ENCODE assay signal across 8 cellular contexts in the genomic region with DNA sequence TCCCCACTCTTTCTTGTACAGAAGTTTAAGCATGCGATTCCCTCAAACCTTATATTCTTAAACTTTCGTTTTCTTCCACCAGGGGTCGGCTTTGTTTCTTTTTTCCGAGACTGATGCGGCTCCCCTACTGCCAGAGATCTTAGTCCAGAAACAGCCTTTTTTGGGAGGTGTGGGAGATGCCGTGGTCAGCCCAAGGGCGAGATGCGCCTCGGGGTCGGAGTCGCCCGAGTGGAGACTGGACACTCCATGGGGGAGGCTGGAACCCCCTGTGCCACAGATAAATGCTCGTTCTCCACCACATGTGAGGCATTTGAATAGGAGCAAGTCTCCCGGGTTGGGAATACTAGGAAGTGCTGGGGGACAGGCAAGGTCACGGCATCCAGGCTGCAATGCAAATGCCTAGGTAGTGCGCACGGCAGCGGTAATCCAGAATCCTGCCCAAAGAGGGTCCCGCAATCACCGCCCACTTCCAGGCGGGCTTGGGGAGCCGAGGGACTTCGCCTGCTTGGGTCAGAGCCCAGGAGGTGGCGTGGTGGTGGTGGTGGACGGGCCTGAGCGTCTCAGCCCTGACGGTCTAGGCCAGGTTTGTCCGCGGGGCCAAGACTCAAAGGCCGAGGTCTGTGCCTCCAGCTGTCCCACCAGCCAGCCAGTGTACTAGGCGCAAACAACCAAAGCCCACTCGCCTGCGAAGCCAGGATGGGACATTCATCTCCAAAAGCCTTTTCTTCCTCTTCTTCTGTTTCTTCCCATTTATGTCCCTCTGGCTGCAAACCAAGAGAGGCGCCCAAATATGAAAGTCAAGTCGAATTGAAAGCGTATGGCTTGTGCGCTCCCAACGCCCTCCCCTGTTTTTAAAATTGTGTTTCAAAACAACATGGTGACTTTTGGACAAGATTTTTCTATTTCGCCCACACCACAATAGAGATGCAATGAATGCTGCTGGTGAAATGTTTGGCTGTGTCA. TPM values are rescaled to one million over a fixed set of nuclear protein-coding genes. Genes with fewer than 3 reads are reported as not detected.
DNase-seq lines count a peak whose midpoint lies in the region; ATAC-seq, FAIRE-seq and TF ChIP-seq lines count a peak whose summit lies in the region.

No MANE protein-coding gene starts in this region.

- in situ Hi-C loops in HepG2 (cut with HindIII; ENCODE audit: extremely low pct_ligation_motif_present, low pct_unique_long_range_greater_than_20kb): loop anchor here (5.0 kb wide), 2 partner anchors 378 to 413 kb away; no protein-coding TSS in a partner anchor

- TF ChIP-seq EP300 in HepG2 (IDR thresholded peaks at IDR 0.05; ENCODE audit: low read depth in 2 of 2, low read length in 2 of 2): no peak
- TF ChIP-seq EP300 in HepG2 (CRISPR knock-in tag; IDR thresholded peaks at IDR 0.05; ENCODE audit: borderline replicate concordance): no peak

- H3K36me3 ChIP-seq in DND-41 (ENCODE audit: insufficient read depth, low read length) (no peaks in the 10 kb centered on the region), HepG2 (replicated peaks in 1 of 2; ENCODE audit: control insufficient read depth in 1 of 2, insufficient read depth in 2 of 2, low read length in 2 of 2) (no peaks in the 10 kb centered on the region), thoracic aorta (no peaks in the 10 kb centered on the region)

- H2AFZ ChIP-seq in DND-41 (ENCODE audit: low read depth, low read length): no peak overlapping the region
- peak overlapping the region; percentile 82 for H2AFZ ChIP-seq in HepG2 (ENCODE audit: low read length)

- no peak overlapping the region for H3K4me2 ChIP-seq in DND-41 (ENCODE audit: insufficient read depth, low read length)
- H3K4me2 ChIP-seq in HepG2 (ENCODE audit: low read depth, low read length): peak overlapping the region; percentile 79

- BruUV-seq in HepG2 (replicated peaks; lab: Mats Ljungman, UMichigan): no TSS peak

- H3K4me1 ChIP-seq in DND-41 (ENCODE audit: insufficient read depth, low read length) (peaks cover 15% of the 10 kb centered on the region), HepG2 (ENCODE audit: insufficient read depth, low read length) (peaks cover 18% of the 10 kb centered on the region), thoracic aorta (ENCODE audit: control insufficient read depth in 1 of 2, low read depth in 2 of 2) (peaks cover 20 to 42% of the 10 kb centered on the region in 2 donors)

- TF ChIP-seq RAD21 in HepG2 (CRISPR knock-in tag; IDR thresholded peaks at IDR 0.05): peak; percentile 35; the same call in 1 of the 2 replicates

- no peak for FAIRE-seq in HTR-8/SVneo (lab: Jason Lieb, UNC)
- FAIRE-seq in RCC 7860 (lab: Jason Lieb, UNC): peak; percentile 5
- peak; percentile 67 for FAIRE-seq in HepG2 (lab: Jason Lieb, UNC)

- DNase-seq in DND-41 (peak; percentile 38), HTR-8/SVneo (ENCODE audit: insufficient read length, low spot score) (peak; percentile 69), RCC 7860 (ENCODE audit: low spot score) (peak; percentile 14), choroid plexus epithelial cell (ENCODE audit: low read depth) (peak; percentile 71), HepG2 (ENCODE audit: low spot score) (peak; percentile 41), thoracic aorta (ENCODE audit: low spot score) (no peak)

- POLR2A ChIA-PET in HepG2 (lab: Yijun Ruan, JAX): no interaction called here

- H3K9me3 ChIP-seq in DND-41 (ENCODE audit: insufficient read depth, low read length, severe bottlenecking): no peaks in the 10 kb centered on the region
- H3K9me3 ChIP-seq in HepG2 (ENCODE audit: low read length): no peaks in the 10 kb centered on the region
- no peaks in the 10 kb centered on the region for H3K9me3 ChIP-seq in thoracic aorta

- intact Hi-C loops in HepG2 (cut with micrococcal nuclease; ENCODE audit: unreplicated experiment): loop anchor here (1.0 to 2.0 kb wide), 4 partner anchors 59 to 412 kb away; a partner anchor contains a TSS

- H3K9ac ChIP-seq in DND-41 (ENCODE audit: low read depth, low read length) (no peak overlapping the region), HepG2 (ENCODE audit: insufficient read depth, low read depth, low read length) (no peak overlapping the region)

- no peak overlapping the region for H3K27ac ChIP-seq in DND-41 (ENCODE audit: low read length)
- H3K27ac ChIP-seq in HepG2 (ENCODE audit: extremely low read length, insufficient read depth, low read length): no peak overlapping the region
- no peak overlapping the region for H3K27ac ChIP-seq in thoracic aorta

- H3K27me3 ChIP-seq in DND-41 (ENCODE audit: insufficient read depth, low read length, poor library complexity) (peaks cover 39% of the 10 kb centered on the region), HepG2 (ENCODE audit: control insufficient read depth in 1 of 2, insufficient read depth in 2 of 2, low read length in 2 of 2) (peaks cover 3 to 50% of the 10 kb centered on the region in 2 experiments), thoracic aorta (replicated peaks; ENCODE audit: insufficient read depth) (peaks cover 11% of the 10 kb centered on the region)

- peak; percentile 47; the same call in 2 of the 3 replicates for ATAC-seq in DND-41 (ENCODE audit: insufficient read depth, low read depth)
- peak; percentile 86 for ATAC-seq in HepG2
- ATAC-seq in thoracic aorta (ENCODE audit: insufficient number of reproducible peaks, low FRiP score, low read depth): peak; percentile 45
- ATAC-seq in HG03520 (IDR thresholded peaks at IDR 0.05; ENCODE audit: unreplicated experiment): no peak
- no peak for ATAC-seq in GM21576 (IDR thresholded peaks at IDR 0.05; ENCODE audit: unreplicated experiment)

- TF ChIP-seq POLR2A in HepG2 (IDR thresholded peaks at IDR 0.05; ENCODE audit: insufficient read depth in 1 of 2, low read depth in 2 of 2, low read length in 2 of 2): no peak

- H3K79me2 ChIP-seq in DND-41 (ENCODE audit: insufficient read depth, low read length): no peaks in the 10 kb centered on the region
- no peaks in the 10 kb centered on the region for H3K79me2 ChIP-seq in HepG2 (ENCODE audit: insufficient read depth, low read length)

- TF ChIP-seq CTCF in DND-41 (IDR thresholded peaks at IDR 0.05; ENCODE audit: borderline replicate concordance, extremely low read depth, low read length, poor library complexity, severe bottlenecking) (peak; percentile 64), choroid plexus epithelial cell (conservative IDR thresholded peaks at IDR 0.05; ENCODE audit: low read depth, low read length) (peak; percentile 74), HepG2 (CRISPR knock-in tag; IDR thresholded peaks at IDR 0.05) (peak; percentile 65), thoracic aorta (IDR thresholded peaks at IDR 0.05) (peak; percentile 58)

- 34% methylated on average over 23 of the region's 39 CpGs for WGBS in HepG2 (ENCODE audit: low lambda C conversion rate)

- no peaks in the 10 kb centered on the region for H4K20me1 ChIP-seq in DND-41 (ENCODE audit: insufficient read depth, low read length)
- no peaks in the 10 kb centered on the region for H4K20me1 ChIP-seq in HepG2 (ENCODE audit: insufficient read depth, low read length)

- CTCF ChIA-PET in HepG2 (lab: Yijun Ruan, JAX; ENCODE audit: low intra/inter-chr PET ratio, low total read pairs): interaction anchor here (0.6 to 2.1 kb wide), 6 partner anchors 21 to 413 kb away, joined by 3 to 26 read pairs (median 3); no protein-coding TSS in a partner anchor

- no peak overlapping the region for H3K4me3 ChIP-seq in DND-41 (ENCODE audit: low read depth in 1 of 2, low read length in 2 of 2)
- H3K4me3 ChIP-seq in choroid plexus epithelial cell (ENCODE audit: low read depth, low read length): peak overlapping the region; percentile 44
- peak overlapping the region; percentile 37 to 69 (median 55) for H3K4me3 ChIP-seq in HepG2 (replicated peaks in 1 of 3; ENCODE audit: insufficient read depth in 1 of 3, low read depth in 2 of 3, low read length in 3 of 3)
- H3K4me3 ChIP-seq in thoracic aorta: peak overlapping the region; percentile 73

RNA-seq across cellular contexts. Expression of a gene that starts 39.3 kb away (rescaled TPM):
- total RNA-seq in HepG2 (2016; rRNA removed; fragmentation: Illumina TruSeq; extraction: Trizol) (13.9 and 20.5 TPM in 2 replicates), thoracic aorta (100 to 1,000 TPM; 114 to 116 TPM)
- total RNA-seq in HepG2 (2016; cell fraction: cytosol; rRNA removed; fragmentation: Illumina TruSeq; extraction: Trizol; ENCODE audit: low read depth): 0.97 and 4.0 TPM in 2 replicates
- 14.7 and 22.2 TPM in 2 replicates for total RNA-seq in HepG2 (2016; cell fraction: insoluble cytoplasmic fraction; rRNA removed; fragmentation: Illumina TruSeq; extraction: Trizol)
- total RNA-seq in HepG2 (2016; cell fraction: membrane; rRNA removed; fragmentation: Illumina TruSeq; extraction: Trizol): 5.2 and 6.1 TPM in 2 replicates
- total RNA-seq in HepG2 (2016; cell fraction: nucleus; rRNA removed; fragmentation: Illumina TruSeq; extraction: Trizol): 15.8 and 22.0 TPM in 2 replicates
- polyA plus RNA-seq in HepG2 (2011; rRNA removed): 8.7 and 9.9 TPM in 2 replicates
- polyA plus RNA-seq in HepG2 (2011; cell fraction: cytosol; rRNA removed): 5.7 and 6.0 TPM in 2 replicates
- polyA plus RNA-seq in HepG2 (2011; cell fraction: nucleus; rRNA removed): 6.8 and 7.5 TPM in 2 replicates
- 10.4 and 15.8 TPM in 2 replicates for polyA plus RNA-seq in HepG2 (2012)
- polyA plus RNA-seq in HepG2 (2016; cell fraction: cytosol; fragmentation: Illumina TruSeq; extraction: Trizol; ENCODE audit: low read depth): 0.83 and 0.85 TPM in 2 replicates
- 9.8 and 11.2 TPM in 2 replicates for polyA plus RNA-seq in HepG2 (2016; cell fraction: insoluble cytoplasmic fraction; fragmentation: Illumina TruSeq; extraction: Trizol; ENCODE audit: low read depth)
- 2.2 and 3.4 TPM in 2 replicates for polyA plus RNA-seq in HepG2 (2016; cell fraction: membrane; fragmentation: Illumina TruSeq; extraction: Trizol; ENCODE audit: low read depth)
- 21.3 and 27.0 TPM in 2 replicates for polyA plus RNA-seq in HepG2 (2016; cell fraction: nucleus; fragmentation: Illumina TruSeq; extraction: Trizol; ENCODE audit: insufficient read depth, low read depth)
- 21.8 and 34.2 TPM in 2 replicates for polyA minus RNA-seq in HepG2 (2011; rRNA and poly(A)+ RNA removed; ENCODE audit: low replicate concordance)
- 17.3 and 21.2 TPM in 2 replicates for polyA minus RNA-seq in HepG2 (2011; cell fraction: cytosol; rRNA and poly(A)+ RNA removed)
- 10.9 and 13.3 TPM in 2 replicates for polyA minus RNA-seq in HepG2 (2011; cell fraction: nucleus; rRNA and poly(A)+ RNA removed)

RNA-seq across cellular contexts. Expression of a gene that starts 52.0 kb away (rescaled TPM):
- not detected in 2 replicates for total RNA-seq in HepG2 (2016; rRNA removed; fragmentation: Illumina TruSeq; extraction: Trizol)
- not detected in 2 replicates for total RNA-seq in HepG2 (2016; cell fraction: cytosol; rRNA removed; fragmentation: Illumina TruSeq; extraction: Trizol; ENCODE audit: low read depth)
- total RNA-seq in HepG2 (2016; cell fraction: insoluble cytoplasmic fraction; rRNA removed; fragmentation: Illumina TruSeq; extraction: Trizol): not detected in 2 replicates
- total RNA-seq in HepG2 (2016; cell fraction: membrane; rRNA removed; fragmentation: Illumina TruSeq; extraction: Trizol): not detected in 2 replicates
- not detected in 2 replicates for total RNA-seq in HepG2 (2016; cell fraction: nucleus; rRNA removed; fragmentation: Illumina TruSeq; extraction: Trizol)
- polyA plus RNA-seq in HepG2 (2011; rRNA removed): not detected in 2 replicates
- not detected in 2 replicates for polyA plus RNA-seq in HepG2 (2011; cell fraction: cytosol; rRNA removed)
- polyA plus RNA-seq in HepG2 (2011; cell fraction: nucleus; rRNA removed): not detected in 2 replicates
- not detected in 2 replicates for polyA plus RNA-seq in HepG2 (2012)
- polyA plus RNA-seq in HepG2 (2016; cell fraction: cytosol; fragmentation: Illumina TruSeq; extraction: Trizol; ENCODE audit: low read depth): not detected in 2 replicates
- not detected in 2 replicates for polyA plus RNA-seq in HepG2 (2016; cell fraction: insoluble cytoplasmic fraction; fragmentation: Illumina TruSeq; extraction: Trizol; ENCODE audit: low read depth)
- not detected in 2 replicates for polyA plus RNA-seq in HepG2 (2016; cell fraction: membrane; fragmentation: Illumina TruSeq; extraction: Trizol; ENCODE audit: low read depth)
- polyA plus RNA-seq in HepG2 (2016; cell fraction: nucleus; fragmentation: Illumina TruSeq; extraction: Trizol; ENCODE audit: insufficient read depth, low read depth): not detected in 2 replicates
- not detected in 2 replicates for polyA minus RNA-seq in HepG2 (2011; rRNA and poly(A)+ RNA removed; ENCODE audit: low replicate concordance)
- polyA minus RNA-seq in HepG2 (2011; cell fraction: cytosol; rRNA and poly(A)+ RNA removed): not detected in 2 replicates
- not detected in 2 replicates for polyA minus RNA-seq in HepG2 (2011; cell fraction: nucleus; rRNA and poly(A)+ RNA removed)
- not detected for total RNA-seq in thoracic aorta

Comparison
In these comparisons a context has a peak if more than half of its experiments do, and no peak if none do; other contexts are left out.
1. ATAC-seq: peak in DND-41 (single experiment), HepG2 (single experiment) and thoracic aorta (single experiment); none in HG03520 (single experiment) and GM21576 (single experiment).
2. H3K4me3 ChIP-seq: peak in choroid plexus epithelial cell (single experiment), HepG2 (3 of 3) and thoracic aorta (single experiment); none in DND-41 (0 of 2).
3. Peak in every context shown above with its lines, with median percentiles within 50 percentile points of each other: CTCF ChIP-seq.